ENCODE assay signal across 8 cellular contexts in the genomic region with DNA sequence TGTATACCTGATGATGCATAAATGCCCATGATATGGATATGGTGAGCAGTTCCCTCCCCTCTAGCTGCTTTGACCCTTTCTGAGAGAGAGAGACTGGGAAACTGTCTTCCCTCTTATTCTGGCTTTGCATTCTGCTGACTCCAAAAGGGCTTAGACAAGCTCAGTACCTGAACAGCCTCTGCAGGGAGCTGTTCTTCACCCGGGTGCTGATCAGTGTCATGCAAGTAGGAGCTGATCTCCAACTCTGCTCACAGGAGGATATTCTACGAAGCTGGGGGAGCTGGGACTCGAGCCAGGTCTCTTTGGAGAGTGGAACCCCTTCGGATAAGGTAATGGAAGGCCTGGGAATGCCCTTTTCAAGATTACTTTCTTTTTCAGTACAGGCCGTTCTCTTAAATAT.
A peak's percentile ranks its signal among the peaks of the same experiment; 100 is the strongest.
DNase-seq lines count a peak whose midpoint lies in the region; ATAC-seq and TF ChIP-seq lines count a peak whose summit lies in the region.

No MANE protein-coding gene starts in this region.

- DNase-seq in Calu3 = peak; percentile 6
- peak; percentile 11 to 14 for DNase-seq in Kasumi-1 (lab: John Stamatoyannopoulos, UW)
- peak; percentile 34 to 74 for DNase-seq in T47D (ENCODE audit: low read depth in 1 of 2, low spot score in 1 of 2)
- peak; percentile 56 to 62 for DNase-seq in lung microvascular endothelial cell (ENCODE audit: low read depth in 2 of 2)
- no peak for DNase-seq in T-helper 1 cell
- DNase-seq in activated CD4-positive, CD25-positive, alpha-beta regulatory T cell treated with anti-CD3 and anti-CD28 coated beads, Interleukin-2, amount 50 U/mL, for 72 hours = no peak

- in situ Hi-C loops in T47D (cut with HindIII; ENCODE audit: low pct_unique_long_range_greater_than_20kb, low sequenced_read_pairs) = no loop called here

- intact Hi-C loops in Calu3 (cut with micrococcal nuclease; ENCODE audit: unreplicated experiment) = no loop called here

- H3K36me3 Mint-ChIP-seq in Calu3 (ENCODE audit: insufficient read depth, unreplicated experiment) = no peaks in the 10 kb centered on the region

- no peak for TF ChIP-seq CTCF in Calu3 (IDR thresholded peaks at IDR 0.05; ENCODE audit: unreplicated experiment)

- BruUV-seq in Calu3 (replicated peaks; lab: Mats Ljungman, UMichigan) = no TSS peak

- no peak overlapping the region for H3K4me3 Mint-ChIP-seq in Calu3 (ENCODE audit: low read depth, unreplicated experiment)

- no peaks in the 10 kb centered on the region for H3K9me3 Mint-ChIP-seq in Calu3 (ENCODE audit: low read depth, unreplicated experiment)

- H3K4me1 Mint-ChIP-seq in Calu3 (ENCODE audit: low read depth, unreplicated experiment) = no peaks in the 10 kb centered on the region

- H3K27me3 Mint-ChIP-seq in Calu3 (ENCODE audit: unreplicated experiment) = peaks cover 26% of the 10 kb centered on the region

- CTCF ChIA-PET in Calu3 (lab: Charles Lee) = no interaction called here

- no peak for ATAC-seq in HG02973 (IDR thresholded peaks at IDR 0.05; ENCODE audit: unreplicated experiment)
- no peak for ATAC-seq in GM18505 (IDR thresholded peaks at IDR 0.05; ENCODE audit: unreplicated experiment)

- no peak for TF ChIP-seq POLR2A in GM18505 (IDR thresholded peaks at IDR 0.05; ENCODE audit: borderline replicate concordance, extremely low read depth, insufficient read depth, insufficient read length)

- no peak overlapping the region for H3K27ac Mint-ChIP-seq in Calu3 (ENCODE audit: unreplicated experiment)

Comparison
In these comparisons a context has a peak if more than half of its experiments do, and no peak if none do; other contexts are left out.
1. DNase-seq: peak in Calu3 (single experiment), Kasumi-1 (2 of 2), T47D (2 of 2) and lung microvascular endothelial cell (2 of 2); none in T-helper 1 cell (0 of 5) and activated CD4-positive, CD25-positive, alpha-beta regulatory T cell treated with anti-CD3 and anti-CD28 coated beads, Interleukin-2, amount 50 U/mL, for 72 hours (single experiment).